8 cellular contexts compared by ENCODE assay signal in genomic region chr21:37563641-37564340, GRCh38.
DNase-seq lines count a peak whose midpoint lies in the region; ATAC-seq and TF ChIP-seq lines count a peak whose summit lies in the region.

No MANE protein-coding gene starts in this region.

- ATAC-seq in CD8-positive, alpha-beta T cell = peak; percentile 76
- ATAC-seq in GM19438 (IDR thresholded peaks at IDR 0.05; ENCODE audit: low read depth, unreplicated experiment) = peak; percentile 84
- peak; percentile 86 for ATAC-seq in HG03565 (IDR thresholded peaks at IDR 0.05; ENCODE audit: unreplicated experiment)
- ATAC-seq in lower lobe of right lung = peak; percentile 98 to 99

- TF ChIP-seq CTCF in CD8-positive, alpha-beta T cell (IDR thresholded peaks at IDR 0.05) = peak; percentile 63
- TF ChIP-seq CTCF in lower lobe of right lung (IDR thresholded peaks at IDR 0.05) = peak; percentile 47

- peak overlapping the region; percentile 100 for H3K27ac Mint-ChIP-seq in CD8-positive, alpha-beta T cell
- H3K27ac Mint-ChIP-seq in activated CD4-positive, alpha-beta memory T cell treated with anti-CD3 and anti-CD28 coated beads, Interleukin-2, amount 10 ng/mL, durations not matched to agents 7 days and 5 days = peak overlapping the region; percentile 99

- H3K36me3 Mint-ChIP-seq in CD8-positive, alpha-beta T cell = peaks cover 4% of the 10 kb centered on the region
- no peaks in the 10 kb centered on the region for H3K36me3 Mint-ChIP-seq in activated CD4-positive, alpha-beta memory T cell treated with anti-CD3 and anti-CD28 coated beads, Interleukin-2, amount 10 ng/mL, durations not matched to agents 7 days and 5 days (ENCODE audit: low read depth)

- peaks cover 15% of the 10 kb centered on the region for H3K4me1 ChIP-seq in CD8-positive, alpha-beta T cell (ENCODE audit: insufficient read depth, low read length)
- H3K4me1 ChIP-seq in duodenal mucosa (ENCODE audit: control insufficient read depth in 1 of 2, insufficient read depth in 2 of 2, low read length in 2 of 2) = peaks cover 17 to 23% of the 10 kb centered on the region in 2 donors
- peaks cover 26% of the 10 kb centered on the region for H3K4me1 ChIP-seq in lower lobe of right lung

- intact Hi-C loops in CD8-positive, alpha-beta T cell (cut with DNase I, micrococcal nuclease) = loop anchor here (1.0 to 10.0 kb wide), 13 partner anchors 66 to 1619 kb away; partner anchors contain the start of genes HLCS (in 2 of the 2), DOP1B (in 1 of the 2), DYRK1A (in 1 of the 2) and PIGP (in 1 of the 2)
- intact Hi-C loops in lower lobe of right lung (cut with DNase I) = no loop called here

- H3K9ac ChIP-seq in duodenal mucosa (ENCODE audit: low read depth in 1 of 2, low read length in 2 of 2) = peak overlapping the region; percentile 73 to 83

- peak; percentile 82 to 94 (median 90) for DNase-seq in CD8-positive, alpha-beta T cell
- DNase-seq in NCI-H748 (lab: John Stamatoyannopoulos, UW; ENCODE audit: unreplicated experiment) (peak; percentile 97), lower lobe of right lung (peak; percentile 96)
- DNase-seq in activated CD4-positive, alpha-beta memory T cell treated with anti-CD3 and anti-CD28 coated beads, Interleukin-2, amount 10 ng/mL, durations not matched to agents 7 days and 5 days = peak; percentile 92
- peak; percentile 77 to 89 (median 85) for DNase-seq in stimulated activated CD4-positive, alpha-beta T cell treated with anti-CD3 and anti-CD28 coated beads, TNF-alpha, amount 100 ng/mL, for 48 hours (ENCODE audit: low read depth in 3 of 3)

- H3K27me3 Mint-ChIP-seq in CD8-positive, alpha-beta T cell (ENCODE audit: low read depth) = no peaks in the 10 kb centered on the region
- H3K27me3 Mint-ChIP-seq in activated CD4-positive, alpha-beta memory T cell treated with anti-CD3 and anti-CD28 coated beads, Interleukin-2, amount 10 ng/mL, durations not matched to agents 7 days and 5 days = peaks cover 2% of the 10 kb centered on the region

- POLR2A ChIA-PET in CD8-positive, alpha-beta T cell (lab: Charles Lee) = interaction anchor here (0.9 to 2.1 kb wide), 15 partner anchors 9 to 598 kb away, joined by 3 to 22 read pairs (median 3); partner anchors contain the start of genes DYRK1A, HLCS and VPS26C
- POLR2A ChIA-PET in activated CD4-positive, alpha-beta memory T cell treated with anti-CD3 and anti-CD28 coated beads, Interleukin-2, amount 10 ng/mL, durations not matched to agents 7 days and 5 days (lab: Charles Lee) = interaction anchor here (0.7 to 2.5 kb wide), 37 partner anchors 9 to 1824 kb away, joined by 3 to 25 read pairs (median 4); partner anchors contain the start of genes DYRK1A, HLCS, PIGP and SETD4

- no peaks in the 10 kb centered on the region for H3K9me3 ChIP-seq in CD8-positive, alpha-beta T cell (ENCODE audit: low read length)
- H3K9me3 ChIP-seq in duodenal mucosa (ENCODE audit: control insufficient read depth in 1 of 2, low read length in 2 of 2) = no peaks in the 10 kb centered on the region
- H3K9me3 ChIP-seq in lower lobe of right lung = no peaks in the 10 kb centered on the region

- H3K4me1 Mint-ChIP-seq in CD8-positive, alpha-beta T cell (ENCODE audit: low read depth) = peaks cover 17% of the 10 kb centered on the region
- H3K4me1 Mint-ChIP-seq in activated CD4-positive, alpha-beta memory T cell treated with anti-CD3 and anti-CD28 coated beads, Interleukin-2, amount 10 ng/mL, durations not matched to agents 7 days and 5 days = peaks cover 24% of the 10 kb centered on the region

- no peaks in the 10 kb centered on the region for H3K27me3 ChIP-seq in CD8-positive, alpha-beta T cell (ENCODE audit: insufficient read depth, low read length)
- H3K27me3 ChIP-seq in duodenal mucosa (ENCODE audit: control insufficient read depth in 1 of 2, insufficient read depth in 2 of 2, low read length in 2 of 2) (no peaks in the 10 kb centered on the region), lower lobe of right lung (ENCODE audit: low read depth) (no peaks in the 10 kb centered on the region)

- CTCF ChIA-PET in CD8-positive, alpha-beta T cell (lab: Charles Lee) = interaction anchor here (0.7 to 1.9 kb wide), 13 partner anchors 9 to 574 kb away, joined by 3 to 5 read pairs (median 3); no protein-coding TSS in a partner anchor
- CTCF ChIA-PET in activated CD4-positive, alpha-beta memory T cell treated with anti-CD3 and anti-CD28 coated beads, Interleukin-2, amount 10 ng/mL, durations not matched to agents 7 days and 5 days (lab: Charles Lee) = interaction anchor here (0.6 to 2.4 kb wide), 33 partner anchors 9 to 598 kb away, joined by 3 to 10 read pairs (median 4); partner anchors contain the start of gene VPS26C

- H3K4me3 ChIP-seq in CD8-positive, alpha-beta T cell (ENCODE audit: low read depth, low read length) = peak overlapping the region; percentile 96
- H3K4me3 ChIP-seq in duodenal mucosa (ENCODE audit: low read depth in 1 of 2, low read length in 2 of 2) (peak overlapping the region; percentile 85 to 91), lower lobe of right lung (peak overlapping the region; percentile 75)

- no peaks in the 10 kb centered on the region for H3K36me3 ChIP-seq in CD8-positive, alpha-beta T cell (ENCODE audit: insufficient read depth, low read length)
- H3K36me3 ChIP-seq in duodenal mucosa (ENCODE audit: control insufficient read depth in 1 of 2, insufficient read depth in 2 of 2, low read length in 2 of 2) = no peaks in the 10 kb centered on the region
- H3K36me3 ChIP-seq in lower lobe of right lung = no peaks in the 10 kb centered on the region

- H3K9me3 Mint-ChIP-seq in CD8-positive, alpha-beta T cell = peaks cover 2% of the 10 kb centered on the region
- no peaks in the 10 kb centered on the region for H3K9me3 Mint-ChIP-seq in activated CD4-positive, alpha-beta memory T cell treated with anti-CD3 and anti-CD28 coated beads, Interleukin-2, amount 10 ng/mL, durations not matched to agents 7 days and 5 days

- H3K4me3 Mint-ChIP-seq in CD8-positive, alpha-beta T cell = peak overlapping the region; percentile 99
- peak overlapping the region; percentile 91 for H3K4me3 Mint-ChIP-seq in activated CD4-positive, alpha-beta memory T cell treated with anti-CD3 and anti-CD28 coated beads, Interleukin-2, amount 10 ng/mL, durations not matched to agents 7 days and 5 days

- H3K27ac ChIP-seq in CD8-positive, alpha-beta T cell (ENCODE audit: low read depth, low read length) = peak overlapping the region; percentile 99
- peak overlapping the region; percentile 89 for H3K27ac ChIP-seq in duodenal mucosa (ENCODE audit: low read depth, low read length)
- H3K27ac ChIP-seq in lower lobe of right lung = peak overlapping the region; percentile 93

Comparison
In these comparisons a context has a peak if more than half of its experiments do, and no peak if none do; other contexts are left out.
1. Peak in every context shown above with its lines: DNase-seq, ATAC-seq, H3K4me3 ChIP-seq and H3K27ac ChIP-seq.